ENCODE assay signal across 24 cellular contexts in the genomic region with DNA sequence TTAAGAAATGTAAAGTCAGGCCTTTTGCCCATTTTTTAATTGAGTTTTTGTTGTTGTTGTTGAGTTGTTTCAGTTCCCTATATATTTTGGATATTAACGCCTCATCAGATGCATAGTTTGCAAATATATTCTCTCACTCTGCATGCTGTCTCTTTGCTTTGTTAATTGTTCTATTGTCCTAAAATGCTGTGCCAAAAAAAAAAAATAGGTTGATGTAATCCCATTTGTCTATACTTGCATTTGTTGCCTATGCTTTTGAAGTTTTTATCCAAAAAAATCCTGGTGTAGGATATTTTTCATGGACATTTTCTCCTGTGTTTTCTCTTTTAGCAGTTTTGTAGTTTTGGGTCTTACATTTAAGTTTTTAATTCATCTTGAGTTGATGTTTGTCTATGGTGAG.
"Had no signal": no experiment of that assay in that cellular context is flagged by ENCODE, and none has a peak within 500 bp of the region (broad histone marks: within the 10 kb centered on the region; RNA-seq: fewer than 3 reads in every experiment).

No MANE protein-coding gene starts in this region.

- ATAC-seq: stimulated activated effector memory CD8-positive, alpha-beta T cell treated with anti-CD3 and anti-CD28 coated beads, Interleukin-12 subunit alpha, Interleukin-12 subunit beta, amount 100 ng/mL, for 72 hours; stimulated activated memory B cell treated with anti-CD40 and anti-IgM and Interleukin-4, amounts not matched to agents 10 μg/mL and 1 μg/mL and 100 μg/mL, for 72 hours; stimulated activated naive B cell treated with anti-CD40 and anti-IgM and Interleukin-4, amounts not matched to agents 10 μg/mL and 1 μg/mL and 100 μg/mL, for 72 hours; stimulated activated naive CD8-positive, alpha-beta T cell treated with anti-CD3 and anti-CD28 coated beads, Interleukin-15, amount 100 ng/mL, for 72 hours; stimulated activated naive CD8-positive, alpha-beta T cell treated with anti-CD3 and anti-CD28 coated beads, Interleukin-15, Interleukin-2, amounts not matched to agents 100 U/mL and 50 U/mL, for 24 hours; upper lobe of right lung had no signal

- DNase-seq: stimulated activated CD4-positive, alpha-beta T cell treated with anti-CD3 and anti-CD28 coated beads, Interleukin-2, amount 100 ng/mL, for 48 hours; stimulated activated CD4-positive, alpha-beta T cell treated with anti-CD3 and anti-CD28 coated beads, Interleukin-4, amount 100 ng/mL, for 1 hour; stimulated activated CD4-positive, alpha-beta T cell treated with anti-CD3 and anti-CD28 coated beads, Interleukin-4, amount 100 ng/mL, for 24 hours; stimulated activated CD4-positive, alpha-beta T cell treated with anti-CD3 and anti-CD28 coated beads, Interleukin-4, amount 100 ng/mL, for 4 hours; stimulated activated CD8-positive, alpha-beta memory T cell treated with anti-CD3 and anti-CD28 coated beads, Interleukin-4, amount 100 ng/mL, for 48 hours; stimulated activated naive B cell treated with anti-CD40 and anti-IgM and Interleukin-4, amounts not matched to agents 10 μg/mL and 1 μg/mL and 100 μg/mL, for 72 hours; stimulated activated naive CD4-positive, alpha-beta T cell; stimulated activated naive CD4-positive, alpha-beta T cell treated with Interleukin-2 at 50 U/mL for 16 hours; stimulated activated naive CD8-positive, alpha-beta T cell treated with anti-CD3 and anti-CD28 coated beads, Interleukin-15, amount 100 ng/mL, for 72 hours; stimulated activated naive CD8-positive, alpha-beta T cell treated with anti-CD3 and anti-CD28 coated beads, Interleukin-15, Interleukin-2, amounts not matched to agents 100 U/mL and 50 U/mL, for 24 hours; stomach; substantia nigra; testis; thyroid gland; tibial artery; transverse colon; trophoblast cell; upper lobe of left lung; upper lobe of right lung; uterus had no signal

- H3K4me3 Mint-ChIP-seq: stimulated activated effector memory CD8-positive, alpha-beta T cell treated with anti-CD3 and anti-CD28 coated beads, Interleukin-12 subunit alpha, Interleukin-12 subunit beta, amount 100 ng/mL, for 72 hours; stimulated activated memory B cell treated with anti-CD40 and anti-IgM and Interleukin-4, amounts not matched to agents 10 μg/mL and 1 μg/mL and 100 μg/mL, for 72 hours; stimulated activated naive B cell treated with anti-CD40 and anti-IgM and Interleukin-4, amounts not matched to agents 10 μg/mL and 1 μg/mL and 100 μg/mL, for 72 hours; stimulated activated naive CD8-positive, alpha-beta T cell treated with anti-CD3 and anti-CD28 coated beads, Interleukin-15, amount 100 ng/mL, for 72 hours; stimulated activated naive CD8-positive, alpha-beta T cell treated with anti-CD3 and anti-CD28 coated beads, Interleukin-15, Interleukin-2, amounts not matched to agents 100 ng/mL and 50 ng/mL, for 24 hours; type B pancreatic cell had no signal

- H3K36me3 Mint-ChIP-seq: stimulated activated effector memory CD8-positive, alpha-beta T cell treated with anti-CD3 and anti-CD28 coated beads, Interleukin-12 subunit alpha, Interleukin-12 subunit beta, amount 100 ng/mL, for 72 hours; stimulated activated memory B cell treated with anti-CD40 and anti-IgM and Interleukin-4, amounts not matched to agents 10 μg/mL and 1 μg/mL and 100 μg/mL, for 72 hours; stimulated activated naive B cell treated with anti-CD40 and anti-IgM and Interleukin-4, amounts not matched to agents 10 μg/mL and 1 μg/mL and 100 μg/mL, for 72 hours; type B pancreatic cell had no signal

- H3K27me3 Mint-ChIP-seq: stimulated activated naive B cell treated with anti-CD40 and anti-IgM and Interleukin-4, amounts not matched to agents 10 μg/mL and 1 μg/mL and 100 μg/mL, for 72 hours; stimulated activated naive CD8-positive, alpha-beta T cell treated with anti-CD3 and anti-CD28 coated beads, Interleukin-15, amount 100 ng/mL, for 72 hours; type B pancreatic cell had no signal

- H3K9me3 Mint-ChIP-seq: stimulated activated effector memory CD8-positive, alpha-beta T cell treated with anti-CD3 and anti-CD28 coated beads, Interleukin-12 subunit alpha, Interleukin-12 subunit beta, amount 100 ng/mL, for 72 hours; stimulated activated naive CD8-positive, alpha-beta T cell treated with anti-CD3 and anti-CD28 coated beads, Interleukin-15, amount 100 ng/mL, for 72 hours; stimulated activated naive CD8-positive, alpha-beta T cell treated with anti-CD3 and anti-CD28 coated beads, Interleukin-15, Interleukin-2, amounts not matched to agents 100 ng/mL and 50 ng/mL, for 24 hours; type B pancreatic cell had no signal

- H3K4me1 Mint-ChIP-seq: stimulated activated effector memory CD8-positive, alpha-beta T cell treated with anti-CD3 and anti-CD28 coated beads, Interleukin-12 subunit alpha, Interleukin-12 subunit beta, amount 100 ng/mL, for 72 hours; stimulated activated memory B cell treated with anti-CD40 and anti-IgM and Interleukin-4, amounts not matched to agents 10 μg/mL and 1 μg/mL and 100 μg/mL, for 72 hours; stimulated activated naive B cell treated with anti-CD40 and anti-IgM and Interleukin-4, amounts not matched to agents 10 μg/mL and 1 μg/mL and 100 μg/mL, for 72 hours; stimulated activated naive CD8-positive, alpha-beta T cell treated with anti-CD3 and anti-CD28 coated beads, Interleukin-15, amount 100 ng/mL, for 72 hours had no signal
